In genomic region chr2:188805229-188805628, GRCh38 we compare ENCODE assay signal across 24 cellular contexts.
"Had no signal": no experiment of that assay in that cellular context is flagged by ENCODE, and none has a peak within 500 bp of the region (broad histone marks: within the 10 kb centered on the region; RNA-seq: fewer than 3 reads in every experiment).

No MANE protein-coding gene starts in this region.

- H3K27me3 ChIP-seq: MG63, Peyer's patch, SJSA1 had no signal

- H3K4me2 ChIP-seq: PC-9, SK-N-SH had no signal

- H3K9ac ChIP-seq: SK-N-SH had no signal

- H3K9me3 ChIP-seq: Peyer's patch, SK-N-SH had no signal

- H3K27ac ChIP-seq: PC-9, Peyer's patch, SJSA1 had no signal

- DNase-seq: IMR-90, Karpas-422, KG1, MG63, NCI-H1092, NCI-H1105 treated with DMSO at 0.1 percent for 48 hours, NCI-H1417 treated with DMSO at 0.1 percent for 48 hours, NCI-H146, NCI-H1694 treated with DMSO at 0.1 percent for 48 hours, NCI-H1930, NCI-H2081, NCI-H2107, NCI-H2227 treated with DMSO at 0.1 percent for 48 hours, NCI-H524, NCI-H526 treated with DMSO at 0.1 percent for 48 hours, NCI-H774, OCI-M1, PC-9, Peyer's patch, SIG-M5, SK-N-SH, SW 1271 had no signal

- H3K4me1 ChIP-seq: Peyer's patch, SJSA1 had no signal

- H3K36me3 ChIP-seq: MG63, Peyer's patch, SJSA1 had no signal

- ATAC-seq: Right ventricle myocardium inferior had no signal

- H2AFZ ChIP-seq: PC-9 had no signal

- H3K4me3 ChIP-seq: MG63, PC-9, Peyer's patch, SJSA1 had no signal
